In genomic region chr18:46097378-46097852, GRCh38 we compare ENCODE assay signal across 8 cellular contexts. TPM values are rescaled to one million over a fixed set of nuclear protein-coding genes. Genes with fewer than 3 reads are reported as not detected.
A peak's percentile ranks its signal among the peaks of the same experiment; 100 is the strongest.
DNase-seq lines count a peak whose midpoint lies in the region; ATAC-seq and TF ChIP-seq lines count a peak whose summit lies in the region.

No MANE protein-coding gene starts in this region.

- peak overlapping the region; percentile 99 for H3K27ac Mint-ChIP-seq in activated CD4-positive, alpha-beta T cell treated with anti-CD3 and anti-CD28 coated beads, Interleukin-2, amount 10 ng/mL, durations not matched to agents 24 days and 14 days
- peak overlapping the region; percentile 100 for H3K27ac Mint-ChIP-seq in progenitor cell of endocrine pancreas

- H3K27me3 Mint-ChIP-seq in activated CD4-positive, alpha-beta T cell treated with anti-CD3 and anti-CD28 coated beads, Interleukin-2, amount 10 ng/mL, durations not matched to agents 24 days and 14 days, result no peaks in the 10 kb centered on the region
- no peaks in the 10 kb centered on the region for H3K27me3 Mint-ChIP-seq in progenitor cell of endocrine pancreas

- H3K9me3 Mint-ChIP-seq in activated CD4-positive, alpha-beta T cell treated with anti-CD3 and anti-CD28 coated beads, Interleukin-2, amount 10 ng/mL, durations not matched to agents 24 days and 14 days, result no peaks in the 10 kb centered on the region
- no peaks in the 10 kb centered on the region for H3K9me3 Mint-ChIP-seq in progenitor cell of endocrine pancreas (ENCODE audit: low read depth)

- intact Hi-C loops in activated CD4-positive, alpha-beta T cell treated with anti-CD3 and anti-CD28 coated beads, Interleukin-2, amount 10 ng/mL, durations not matched to agents 24 days and 14 days (cut with micrococcal nuclease), result loop anchor here (5.0 kb wide), 1 partner anchor 155 kb away; no protein-coding TSS in a partner anchor

- peaks cover 31% of the 10 kb centered on the region for H3K36me3 Mint-ChIP-seq in activated CD4-positive, alpha-beta T cell treated with anti-CD3 and anti-CD28 coated beads, Interleukin-2, amount 10 ng/mL, durations not matched to agents 24 days and 14 days (ENCODE audit: low read depth)
- H3K36me3 Mint-ChIP-seq in progenitor cell of endocrine pancreas (ENCODE audit: insufficient read depth), result peaks cover 6% of the 10 kb centered on the region

- peaks cover 19% of the 10 kb centered on the region for H3K4me1 Mint-ChIP-seq in activated CD4-positive, alpha-beta T cell treated with anti-CD3 and anti-CD28 coated beads, Interleukin-2, amount 10 ng/mL, durations not matched to agents 24 days and 14 days
- peaks cover 12% of the 10 kb centered on the region for H3K4me1 Mint-ChIP-seq in progenitor cell of endocrine pancreas (ENCODE audit: low read depth)

- H3K9me3 ChIP-seq in WERI-Rb-1 (ENCODE audit: severe bottlenecking), result no peaks in the 10 kb centered on the region

- peaks cover 53% of the 10 kb centered on the region for H3K36me3 ChIP-seq in WERI-Rb-1

- H3K4me3 Mint-ChIP-seq in activated CD4-positive, alpha-beta T cell treated with anti-CD3 and anti-CD28 coated beads, Interleukin-2, amount 10 ng/mL, durations not matched to agents 24 days and 14 days, result peak overlapping the region; percentile 98
- peak overlapping the region; percentile 98 for H3K4me3 Mint-ChIP-seq in progenitor cell of endocrine pancreas (ENCODE audit: low read depth)

- peaks cover 7% of the 10 kb centered on the region for H3K4me1 ChIP-seq in foreskin keratinocyte

- ATAC-seq in HG03095 (IDR thresholded peaks at IDR 0.05; ENCODE audit: unreplicated experiment), result peak; percentile 28
- ATAC-seq in foreskin keratinocyte, result peak; percentile 4

- H3K4me3 ChIP-seq in WERI-Rb-1 (ENCODE audit: low read depth, low read length), result peak overlapping the region; percentile 83

- H3K27me3 ChIP-seq in WERI-Rb-1 (ENCODE audit: insufficient read depth, low read depth, severe bottlenecking) (no peaks in the 10 kb centered on the region), foreskin keratinocyte (no peaks in the 10 kb centered on the region)

- no peak for DNase-seq in activated CD4-positive, alpha-beta T cell treated with anti-CD3 and anti-CD28 coated beads, Interleukin-2, amount 10 ng/mL, durations not matched to agents 24 days and 14 days
- DNase-seq in activated CD4-positive, alpha-beta T cell treated with anti-CD3 and anti-CD28 coated beads for 1 hour, result no peak
- no peak for DNase-seq in WERI-Rb-1
- no peak for DNase-seq in foreskin keratinocyte
- no peak for DNase-seq in progenitor cell of endocrine pancreas (ENCODE audit: low spot score, unreplicated experiment)
- no peak for DNase-seq in iPS-NIHi11 (ENCODE audit: low spot score)
- no peak for DNase-seq in DMS153 treated with DMSO at 0.1 percent for 48 hours (lab: John Stamatoyannopoulos, UW; ENCODE audit: unreplicated experiment)

- H3K27ac ChIP-seq in WERI-Rb-1, result peak overlapping the region; percentile 99
- peak overlapping the region; percentile 70 for H3K27ac ChIP-seq in foreskin keratinocyte

- TF ChIP-seq CTCF in WERI-Rb-1 (IDR thresholded peaks at IDR 0.05; ENCODE audit: low read depth, low read length) (no peak), foreskin keratinocyte (conservative IDR thresholded peaks at IDR 0.05) (no peak), progenitor cell of endocrine pancreas (IDR thresholded peaks at IDR 0.05; ENCODE audit: unreplicated experiment) (no peak)

RNA-seq across cellular contexts. Expression of gene ATP5F1A, which starts 0.7 kb away (rescaled TPM):
- 440 and 443 TPM in 2 replicates for total RNA-seq in activated CD4-positive, alpha-beta T cell treated with anti-CD3 and anti-CD28 coated beads, Interleukin-2, amount 10 ng/mL, durations not matched to agents 24 days and 14 days
- total RNA-seq in foreskin keratinocyte (465 and 470 TPM in 2 replicates), progenitor cell of endocrine pancreas (375 and 390 TPM in 2 replicates)
- 350 and 392 TPM in 2 replicates for polyA plus RNA-seq in foreskin keratinocyte

RNA-seq across cellular contexts. Expression of gene HAUS1, which starts 6.8 kb away (rescaled TPM):
- total RNA-seq in activated CD4-positive, alpha-beta T cell treated with anti-CD3 and anti-CD28 coated beads, Interleukin-2, amount 10 ng/mL, durations not matched to agents 24 days and 14 days, result 49.5 and 49.6 TPM in 2 replicates
- total RNA-seq in foreskin keratinocyte (51.6 and 52.3 TPM in 2 replicates), progenitor cell of endocrine pancreas (57.0 and 58.3 TPM in 2 replicates)
- polyA plus RNA-seq in foreskin keratinocyte, result 54.8 and 58.7 TPM in 2 replicates

RNA-seq across cellular contexts. Expression of gene PSTPIP2, which starts 25.4 kb away (rescaled TPM):
- total RNA-seq in activated CD4-positive, alpha-beta T cell treated with anti-CD3 and anti-CD28 coated beads, Interleukin-2, amount 10 ng/mL, durations not matched to agents 24 days and 14 days, result 27.5 and 29.2 TPM in 2 replicates
- total RNA-seq in foreskin keratinocyte (26.5 and 31.4 TPM in 2 replicates), progenitor cell of endocrine pancreas (6.1 and 7.0 TPM in 2 replicates)
- 13.3 and 17.4 TPM in 2 replicates for polyA plus RNA-seq in foreskin keratinocyte
